In the genomic region with DNA sequence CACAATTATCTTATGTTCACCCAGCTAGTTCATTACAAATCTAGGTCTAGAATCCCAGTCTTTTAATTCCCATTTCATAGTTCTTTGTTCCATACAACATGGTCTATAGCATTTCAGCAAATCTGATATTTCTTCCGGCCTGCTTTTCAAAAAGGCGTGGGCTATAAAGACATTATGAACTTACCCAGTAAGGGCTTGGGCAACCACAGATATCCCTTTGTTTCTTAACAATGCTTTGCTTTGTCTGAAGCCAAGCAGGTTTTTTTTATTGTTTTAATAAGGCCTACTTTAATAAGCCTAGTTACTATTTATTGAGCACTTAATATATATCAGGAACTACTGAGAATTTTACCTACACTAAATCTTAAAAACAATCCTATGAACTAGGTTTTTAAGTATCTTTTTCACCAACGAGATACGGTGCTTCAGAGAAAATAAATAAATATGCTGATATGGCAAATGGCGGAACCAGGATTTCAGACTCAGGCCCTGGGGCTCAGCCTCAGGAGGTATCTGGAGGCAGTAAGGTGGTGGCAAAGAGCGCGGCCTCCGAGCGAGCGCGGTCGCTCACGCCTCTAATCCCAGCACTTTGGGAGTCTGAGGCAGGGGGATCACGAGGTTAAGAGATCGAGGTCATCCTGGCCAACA, we compare ENCODE assay signal across 22 cellular contexts.
"Had no signal": no experiment of that assay in that cellular context is flagged by ENCODE, and none has a peak within 500 bp of the region (broad histone marks: within the 10 kb centered on the region; RNA-seq: fewer than 3 reads in every experiment).

No MANE protein-coding gene starts in this region.

- H3K4me1 ChIP-seq: SJSA1 had no signal

- ATAC-seq: activated CD8-positive, alpha-beta memory T cell treated with anti-CD3 and anti-CD28 coated beads, Interleukin-2, amount 10 ng/mL, durations not matched to agents 7 days and 5 days; T-helper 17 cell had no signal

- H3K27me3 ChIP-seq: Peyer's patch, SJSA1 had no signal

- H3K9me3 ChIP-seq: Peyer's patch, SJSA1 had no signal

- DNase-seq: activated B cell treated with CpG ODN at 0.5 μM for 24 hours; activated CD4-positive, alpha-beta T cell treated with anti-CD3 and anti-CD28 coated beads for 1 hour; activated CD4-positive, alpha-beta T cell treated with anti-CD3 and anti-CD28 coated beads, Interleukin-2, amount 10 ng/mL, durations not matched to agents 24 days and 14 days; activated CD4-positive, alpha-beta T cell treated with anti-CD3 and anti-CD28 coated beads, Interleukin-2, amount 50 U/mL, for 48 hours; activated CD8-positive, alpha-beta memory T cell treated with anti-CD3 and anti-CD28 coated beads, Interleukin-2, amount 10 ng/mL, durations not matched to agents 7 days and 5 days; activated effector memory CD4-positive, alpha-beta T cell treated with Interleukin-2 at 50 U/mL for 16 hours; activated naive CD4-positive, alpha-beta T cell; activated T-cell treated with anti-CD3 and anti-CD28 coated beads, Interleukin-2, amount 50 U/mL, for 24 hours; Kasumi-1; NCI-H1048; NCI-H1930; NCI-H2171 treated with DMSO at 0.1 percent for 48 hours; NCI-H345; NCI-H510A; NCI-H526 treated with DMSO at 0.1 percent for 48 hours; Peyer's patch; Right ventricle myocardium superior; T-helper 17 cell; T-helper 9 cell had no signal

- H3K27ac ChIP-seq: Peyer's patch, RWPE1, SJSA1 had no signal

- H3K4me3 ChIP-seq: Peyer's patch, SJSA1 had no signal

- H3K36me3 ChIP-seq: Peyer's patch, SJSA1 had no signal

- FAIRE-seq: astrocyte had no signal
